In the genomic region with DNA sequence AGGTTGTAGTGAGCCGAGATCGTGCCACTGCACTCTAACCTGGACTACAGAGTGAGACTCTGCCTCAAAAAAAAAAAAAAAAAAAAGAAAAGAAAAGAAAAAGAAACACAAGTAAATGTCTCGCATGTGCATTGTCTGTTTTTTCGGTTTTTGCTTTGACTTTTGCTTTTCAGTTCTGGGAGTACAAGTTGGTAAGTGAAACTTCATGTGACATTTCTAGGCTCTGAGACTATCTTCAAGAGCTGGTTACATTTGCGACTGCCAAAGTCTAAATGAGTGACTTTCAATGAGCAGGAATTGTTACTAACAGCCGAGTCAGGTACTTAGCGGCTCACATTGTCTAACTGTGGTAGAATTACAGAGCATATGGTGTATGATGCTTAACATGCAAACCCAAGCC, we compare ENCODE assay signal across 14 cellular contexts.
DNase-seq lines count a peak whose midpoint lies in the region; ATAC-seq and TF ChIP-seq lines count a peak whose summit lies in the region.
"Had no signal": no experiment of that assay in that cellular context is flagged by ENCODE, and none has a peak within 500 bp of the region (broad histone marks: within the 10 kb centered on the region; RNA-seq: fewer than 3 reads in every experiment).

No MANE protein-coding gene starts in this region.

- no peaks in the 10 kb centered on the region for H4K20me1 ChIP-seq in osteoblast (ENCODE audit: insufficient read depth, low read length)

- in situ Hi-C loops in ACHN (cut with HindIII; ENCODE audit: low pct_ligation_motif_present, low pct_unique_long_range_greater_than_20kb, low sequenced_read_pairs): no loop called here

- WGBS in heart right ventricle, 2 donors: 78 to 83% methylated on average over 7 of the region's 7 CpGs

- TF ChIP-seq CTCF in heart right ventricle (IDR thresholded peaks at IDR 0.05) (no peak), osteoblast (IDR thresholded peaks at IDR 0.05; ENCODE audit: extremely low read depth, low read depth, low read length) (no peak)

- H3K36me3 ChIP-seq in adipocyte (ENCODE audit: control insufficient read depth, insufficient read depth, low read length, severe bottlenecking) (no peaks in the 10 kb centered on the region), heart right ventricle (no peaks in the 10 kb centered on the region), osteoblast (ENCODE audit: insufficient read depth, low read length) (no peaks in the 10 kb centered on the region)
- H3K36me3 ChIP-seq: gastrocnemius medialis had no signal

- H3K27me3 ChIP-seq in adipocyte (replicated peaks; ENCODE audit: control insufficient read depth, insufficient read depth, low read length) (no peaks in the 10 kb centered on the region), heart right ventricle (no peaks in the 10 kb centered on the region), osteoblast (ENCODE audit: insufficient read depth, low read length) (no peaks in the 10 kb centered on the region)
- H3K27me3 ChIP-seq: gastrocnemius medialis had no signal

- no peak overlapping the region for H3K9ac ChIP-seq in adipocyte (ENCODE audit: low read length)

- peak overlapping the region; percentile 82 for H2AFZ ChIP-seq in osteoblast (ENCODE audit: low read length)

- no peak overlapping the region for H3K4me3 ChIP-seq in adipocyte (ENCODE audit: low read length)
- H3K4me3 ChIP-seq in heart right ventricle: no peak overlapping the region
- no peak overlapping the region for H3K4me3 ChIP-seq in osteoblast (ENCODE audit: insufficient read depth, low read length)

- H3K9me3 Mint-ChIP-seq in stimulated activated effector memory CD8-positive, alpha-beta T cell treated with anti-CD3 and anti-CD28 coated beads, Interleukin-12 subunit alpha, Interleukin-12 subunit beta, amount 100 ng/mL, for 72 hours: no peaks in the 10 kb centered on the region

- H3K27ac Mint-ChIP-seq in stimulated activated effector memory CD8-positive, alpha-beta T cell treated with anti-CD3 and anti-CD28 coated beads, Interleukin-12 subunit alpha, Interleukin-12 subunit beta, amount 100 ng/mL, for 72 hours: no peak overlapping the region
- H3K27ac Mint-ChIP-seq: activated CD8-positive, alpha-beta T cell treated with anti-CD3 and anti-CD28 coated beads, Interleukin-2, amount 10 ng/mL, durations not matched to agents 7 days and 5 days had no signal

- no peaks in the 10 kb centered on the region for H3K4me1 Mint-ChIP-seq in stimulated activated effector memory CD8-positive, alpha-beta T cell treated with anti-CD3 and anti-CD28 coated beads, Interleukin-12 subunit alpha, Interleukin-12 subunit beta, amount 100 ng/mL, for 72 hours

- H3K4me1 ChIP-seq in adipocyte (ENCODE audit: control insufficient read depth, insufficient read depth, low read length) (peaks cover 15% of the 10 kb centered on the region), heart right ventricle (peaks cover 3 to 48% (median 35%) of the 10 kb centered on the region in 9 donors), osteoblast (ENCODE audit: insufficient read depth, low read length) (peaks cover 10% of the 10 kb centered on the region)

- no peaks in the 10 kb centered on the region for H3K36me3 Mint-ChIP-seq in stimulated activated effector memory CD8-positive, alpha-beta T cell treated with anti-CD3 and anti-CD28 coated beads, Interleukin-12 subunit alpha, Interleukin-12 subunit beta, amount 100 ng/mL, for 72 hours

- peak in 4 of 8 donors; percentile 23 to 68 (median 40) for ATAC-seq in heart right ventricle
- no peak for ATAC-seq in stimulated activated effector memory CD8-positive, alpha-beta T cell treated with anti-CD3 and anti-CD28 coated beads, Interleukin-12 subunit alpha, Interleukin-12 subunit beta, amount 100 ng/mL, for 72 hours
- ATAC-seq: activated CD8-positive, alpha-beta T cell treated with anti-CD3 and anti-CD28 coated beads, Interleukin-2, amount 10 ng/mL, durations not matched to agents 7 days and 5 days had no signal

- H3K4me2 ChIP-seq in osteoblast (ENCODE audit: insufficient read depth, low read length): peak overlapping the region; percentile 80

- DNase-seq in ACHN (peak; percentile 2), adipocyte (ENCODE audit: low read depth) (peak; percentile 5), heart right ventricle (no peak), osteoblast (ENCODE audit: insufficient read length, low spot score, missing footprints) (no peak), activated T-cell treated with anti-CD3 and anti-CD28 coated beads for 4 hours (no peak), NCI-H1436 (lab: John Stamatoyannopoulos, UW) (no peak)
- no peak for DNase-seq in stimulated activated effector memory CD8-positive, alpha-beta T cell treated with anti-CD3 and anti-CD28 coated beads, Interleukin-12 subunit alpha, Interleukin-12 subunit beta, amount 100 ng/mL, for 72 hours (ENCODE audit: low spot score in 2 of 2)
- DNase-seq in stimulated activated CD4-positive, alpha-beta T cell treated with anti-CD3 and anti-CD28 coated beads, Interleukin-1b, Interleukin-23, amount 100 ng/mL, for 48 hours: no peak
- DNase-seq: activated CD8-positive, alpha-beta T cell treated with anti-CD3 and anti-CD28 coated beads, Interleukin-2, amount 10 ng/mL, durations not matched to agents 7 days and 5 days; activated gamma-delta T cell; COR-L47; GDM1; stimulated activated CD8-positive, alpha-beta memory T cell treated with anti-CD3 and anti-CD28 coated beads, Interleukin-4, amount 100 ng/mL, for 48 hours had no signal

- H3K27ac ChIP-seq in heart right ventricle (peak overlapping the region in 9 of 10 donors; percentile 57 to 91 (median 83)), osteoblast (ENCODE audit: low read depth, low read length) (peak overlapping the region; percentile 75)

- H3K4me3 Mint-ChIP-seq in stimulated activated effector memory CD8-positive, alpha-beta T cell treated with anti-CD3 and anti-CD28 coated beads, Interleukin-12 subunit alpha, Interleukin-12 subunit beta, amount 100 ng/mL, for 72 hours: no peak overlapping the region
- H3K4me3 Mint-ChIP-seq: activated CD8-positive, alpha-beta T cell treated with anti-CD3 and anti-CD28 coated beads, Interleukin-2, amount 10 ng/mL, durations not matched to agents 7 days and 5 days had no signal

- intact Hi-C loops in heart right ventricle (cut with DNase I): loop anchor here in 5 of 10 donors (5.0 to 10.0 kb wide), 6 partner anchors 38 to 116 kb away; a partner anchor contains a TSS

- no peaks in the 10 kb centered on the region for H3K79me2 ChIP-seq in osteoblast (ENCODE audit: insufficient read depth, low read length)

- no peaks in the 10 kb centered on the region for H3K9me3 ChIP-seq in adipocyte (ENCODE audit: control insufficient read depth, low read length)
- H3K9me3 ChIP-seq in heart right ventricle: no peaks in the 10 kb centered on the region
- H3K9me3 ChIP-seq in osteoblast (ENCODE audit: low read depth, low read length): no peaks in the 10 kb centered on the region
- H3K9me3 ChIP-seq: gastrocnemius medialis had no signal

Comparison
In these comparisons a context has a peak if more than half of its experiments do, and no peak if none do; other contexts are left out.
1. DNase-seq: peak in ACHN (single experiment) and adipocyte (single experiment); none in heart right ventricle (0 of 2), osteoblast (single experiment), stimulated activated effector memory CD8-positive, alpha-beta T cell treated with anti-CD3 and anti-CD28 coated beads, Interleukin-12 subunit alpha, Interleukin-12 subunit beta, amount 100 ng/mL, for 72 hours (0 of 2), activated T-cell treated with anti-CD3 and anti-CD28 coated beads for 4 hours (single experiment), stimulated activated CD4-positive, alpha-beta T cell treated with anti-CD3 and anti-CD28 coated beads, Interleukin-1b, Interleukin-23, amount 100 ng/mL, for 48 hours (single experiment) and NCI-H1436 (single experiment).